Comparison of ENCODE assay signal across 2 cellular contexts in the genomic region with DNA sequence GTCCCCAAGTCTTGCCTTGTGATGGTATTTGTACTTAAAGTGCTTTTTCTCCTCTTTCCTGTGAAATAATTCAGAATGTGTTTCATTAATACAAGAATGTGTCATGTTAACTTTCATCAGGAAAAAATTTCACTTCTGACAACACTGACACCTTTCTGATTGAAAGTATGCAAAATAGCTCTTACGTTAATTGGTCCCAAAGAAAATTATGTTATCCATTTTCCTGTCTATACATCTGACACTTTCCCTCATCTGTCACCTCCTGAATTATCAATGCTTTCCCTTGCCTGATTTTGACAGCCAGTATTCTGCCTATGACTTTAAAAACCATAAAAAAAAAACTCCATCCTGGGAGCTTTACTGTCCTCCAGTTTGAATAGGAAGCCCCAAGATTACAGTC.
TF ChIP-seq lines count a peak whose summit lies in the region.

No MANE protein-coding gene starts in this region.

TF ChIP-seq in HEK293, 187 proteins besides CTCF, POLR2A, EP300 and RAD21 (continued from another document):
- TF ChIP-seq ZNF19 (tag by site-specific recombination; IDR thresholded peaks at IDR 0.05; ENCODE audit: low read depth): no peak
- TF ChIP-seq MYNN (tag by site-specific recombination; IDR thresholded peaks at IDR 0.05; ENCODE audit: borderline replicate concordance): no peak
- peak; percentile 58; the same call in 1 of the 2 replicates for TF ChIP-seq PRDM1 (tag by site-specific recombination; IDR thresholded peaks at IDR 0.05)

TF ChIP-seq in neural cell, 6 proteins besides CTCF, POLR2A, EP300 and RAD21 (continued from another document):
- TF ChIP-seq, protein P1, sequence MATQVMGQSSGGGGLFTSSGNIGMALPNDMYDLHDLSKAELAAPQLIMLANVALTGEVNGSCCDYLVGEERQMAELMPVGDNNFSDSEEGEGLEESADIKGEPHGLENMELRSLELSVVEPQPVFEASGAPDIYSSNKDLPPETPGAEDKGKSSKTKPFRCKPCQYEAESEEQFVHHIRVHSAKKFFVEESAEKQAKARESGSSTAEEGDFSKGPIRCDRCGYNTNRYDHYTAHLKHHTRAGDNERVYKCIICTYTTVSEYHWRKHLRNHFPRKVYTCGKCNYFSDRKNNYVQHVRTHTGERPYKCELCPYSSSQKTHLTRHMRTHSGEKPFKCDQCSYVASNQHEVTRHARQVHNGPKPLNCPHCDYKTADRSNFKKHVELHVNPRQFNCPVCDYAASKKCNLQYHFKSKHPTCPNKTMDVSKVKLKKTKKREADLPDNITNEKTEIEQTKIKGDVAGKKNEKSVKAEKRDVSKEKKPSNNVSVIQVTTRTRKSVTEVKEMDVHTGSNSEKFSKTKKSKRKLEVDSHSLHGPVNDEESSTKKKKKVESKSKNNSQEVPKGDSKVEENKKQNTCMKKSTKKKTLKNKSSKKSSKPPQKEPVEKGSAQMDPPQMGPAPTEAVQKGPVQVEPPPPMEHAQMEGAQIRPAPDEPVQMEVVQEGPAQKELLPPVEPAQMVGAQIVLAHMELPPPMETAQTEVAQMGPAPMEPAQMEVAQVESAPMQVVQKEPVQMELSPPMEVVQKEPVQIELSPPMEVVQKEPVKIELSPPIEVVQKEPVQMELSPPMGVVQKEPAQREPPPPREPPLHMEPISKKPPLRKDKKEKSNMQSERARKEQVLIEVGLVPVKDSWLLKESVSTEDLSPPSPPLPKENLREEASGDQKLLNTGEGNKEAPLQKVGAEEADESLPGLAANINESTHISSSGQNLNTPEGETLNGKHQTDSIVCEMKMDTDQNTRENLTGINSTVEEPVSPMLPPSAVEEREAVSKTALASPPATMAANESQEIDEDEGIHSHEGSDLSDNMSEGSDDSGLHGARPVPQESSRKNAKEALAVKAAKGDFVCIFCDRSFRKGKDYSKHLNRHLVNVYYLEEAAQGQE (IDR thresholded peaks at IDR 0.05; ENCODE audit: borderline replicate concordance): no peak
- no peak for TF ChIP-seq SMC3 (conservative IDR thresholded peaks at IDR 0.05; ENCODE audit: poor library complexity)
TF ChIP-seq in neural cell: peak in this region for 1.
